Comparison of ENCODE assay signal across 2 cellular contexts in genomic region chr16:31376705-31377104, GRCh38.
TF ChIP-seq lines count a peak whose summit lies in the region.

No MANE protein-coding gene starts in this region.

TF ChIP-seq in GM12891, 5 proteins besides CTCF, POLR2A, EP300 and RAD21:
- no peak for TF ChIP-seq POLR2AphosphoS5 (IDR thresholded peaks at IDR 0.05; ENCODE audit: low read depth, low read length)
- no peak for TF ChIP-seq PAX5 (IDR thresholded peaks at IDR 0.05; ENCODE audit: insufficient read depth, low read length, severe bottlenecking)
- TF ChIP-seq TAF1 (IDR thresholded peaks at IDR 0.05; ENCODE audit: low read depth, low read length), result no peak
- no peak for TF ChIP-seq POU2F2 (IDR thresholded peaks at IDR 0.05; ENCODE audit: low read depth, low read length)
- TF ChIP-seq SPI1 (IDR thresholded peaks at IDR 0.05; ENCODE audit: low read depth, low read length), result 0 out of 2 replicates have a peak, but pooled peaks have one; percentile 6
TF ChIP-seq in GM12891: peak in this region for 1.

TF ChIP-seq in GM12878, 131 proteins besides CTCF, POLR2A, EP300 and RAD21:
- TF ChIP-seq NR2C1 (IDR thresholded peaks at IDR 0.05) (no peak), SPI1 (IDR thresholded peaks at IDR 0.05; ENCODE audit: borderline replicate concordance, insufficient read depth, low read depth, low read length) (0 out of 2 replicates have a peak, but pooled peaks have one; percentile 2), NBN (IDR thresholded peaks at IDR 0.05) (no peak), TCF3 (IDR thresholded peaks at IDR 0.05; ENCODE audit: borderline replicate concordance, insufficient read depth, low read depth, low read length) (no peak)
